ENCODE assay signal across 15 cellular contexts in the genomic region with DNA sequence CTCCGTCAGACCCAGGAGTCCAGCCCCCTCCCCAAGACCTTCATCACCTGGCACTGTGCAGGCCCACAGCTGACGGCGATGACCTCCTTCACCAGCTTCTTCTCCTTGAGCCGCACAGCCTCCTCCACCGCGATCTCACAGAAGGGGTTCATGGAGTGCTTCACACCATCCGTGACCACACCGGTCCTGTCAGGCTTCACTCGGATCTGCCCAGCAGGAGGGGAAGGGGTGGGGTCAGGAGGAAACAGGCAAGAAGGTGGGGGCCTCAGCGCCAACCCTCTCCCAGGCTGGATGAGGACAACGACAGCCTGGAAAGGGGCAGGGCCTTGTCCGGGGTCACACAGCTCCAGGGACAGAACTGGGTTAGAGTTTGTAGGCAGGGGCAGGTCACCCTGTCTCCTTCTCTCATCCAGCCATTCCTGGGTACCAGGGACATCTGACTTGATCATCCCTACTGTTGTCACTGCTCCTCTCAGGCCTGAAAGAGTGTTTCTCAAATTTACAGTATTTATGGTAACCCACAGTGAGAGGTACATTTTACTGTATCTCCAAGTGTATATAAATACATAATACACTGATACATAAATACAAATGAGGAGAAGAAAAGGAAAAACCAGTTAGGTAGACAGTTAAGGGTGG.
DNase-seq lines count a peak whose midpoint lies in the region; ATAC-seq and TF ChIP-seq lines count a peak whose summit lies in the region.
"Had no signal": no experiment of that assay in that cellular context is flagged by ENCODE, and none has a peak within 500 bp of the region (broad histone marks: within the 10 kb centered on the region; RNA-seq: fewer than 3 reads in every experiment).

No MANE protein-coding gene starts in this region.

- H3K4me3 ChIP-seq in NT2/D1 (ENCODE audit: insufficient read length, low read depth) (no peak overlapping the region), parathyroid adenoma (ENCODE audit: low read depth, low read length) (no peak overlapping the region)
- H3K4me3 ChIP-seq: GM12878 had no signal

- H3K36me3 ChIP-seq in NT2/D1 (ENCODE audit: insufficient read depth, insufficient read length, low read length): peaks cover 15% of the 10 kb centered on the region
- H3K36me3 ChIP-seq in parathyroid adenoma (ENCODE audit: control insufficient read depth, insufficient read depth, low read length): no peaks in the 10 kb centered on the region

- peak; percentile 12 for DNase-seq in DMS79 (lab: John Stamatoyannopoulos, UW)
- DNase-seq in DMS79 treated with DMSO at 0.1 percent for 48 hours (lab: John Stamatoyannopoulos, UW): no peak
- no peak for DNase-seq in NT2/D1 (ENCODE audit: low read depth, low spot score)
- DNase-seq in ecto neural progenitor cell (ENCODE audit: low spot score): peak; percentile 69
- DNase-seq in NOMO-1 (lab: John Stamatoyannopoulos, UW; ENCODE audit: unreplicated experiment in 2 of 2): no peak
- no peak for DNase-seq in HPDE6-E6E7 (ENCODE audit: extremely low spot score)
- DNase-seq: activated gamma-delta T cell treated with Interleukin-2 at 50 U/mL for 16 hours; kidney glomerular epithelial cell; NCI-H345; stimulated activated CD4-positive, alpha-beta T cell treated with anti-CD3 and anti-CD28 coated beads, Interleukin-1b, Interleukin-23, amount 100 ng/mL, for 48 hours had no signal

- H3K9ac ChIP-seq in NT2/D1 (ENCODE audit: insufficient read length, low read depth) (peak overlapping the region; percentile 61), parathyroid adenoma (no peak overlapping the region)

- no peak overlapping the region for H3K27ac ChIP-seq in parathyroid adenoma
- H3K27ac ChIP-seq: 22Rv1, RWPE1 had no signal

- peaks cover 3% of the 10 kb centered on the region for H3K79me2 ChIP-seq in parathyroid adenoma

- H3K4me1 ChIP-seq in NT2/D1 (ENCODE audit: insufficient read depth, insufficient read length) (peaks cover 5% of the 10 kb centered on the region), parathyroid adenoma (peaks cover 13% of the 10 kb centered on the region)

- no peaks in the 10 kb centered on the region for H3K9me3 ChIP-seq in NT2/D1 (ENCODE audit: insufficient read depth, low read length)
- H3K9me3 ChIP-seq in parathyroid adenoma (ENCODE audit: control insufficient read depth, low read length): no peaks in the 10 kb centered on the region

- no peak for ATAC-seq in HG03439 (IDR thresholded peaks at IDR 0.05; ENCODE audit: unreplicated experiment)
- ATAC-seq: GM12878 had no signal

- peak overlapping the region; percentile 58 for H3K4me2 ChIP-seq in parathyroid adenoma (ENCODE audit: low read length)

- no peaks in the 10 kb centered on the region for H3K27me3 ChIP-seq in NT2/D1 (ENCODE audit: insufficient read depth, insufficient read length)
- H3K27me3 ChIP-seq in parathyroid adenoma (ENCODE audit: control insufficient read depth, insufficient read depth, low read length): no peaks in the 10 kb centered on the region

- H2AFZ ChIP-seq in parathyroid adenoma: no peak overlapping the region

- no peak for TF ChIP-seq CTCF in parathyroid adenoma (IDR thresholded peaks at IDR 0.05)

Comparison
In these comparisons a context has a peak if more than half of its experiments do, and no peak if none do; other contexts are left out.
1. DNase-seq: peak in DMS79 (single experiment) and ecto neural progenitor cell (single experiment); none in DMS79 treated with DMSO at 0.1 percent for 48 hours (single experiment), NT2/D1 (single experiment), NOMO-1 (0 of 2) and HPDE6-E6E7 (single experiment).